11 cellular contexts compared by ENCODE assay signal in genomic region chr2:40332096-40332826, GRCh38.
DNase-seq lines count a peak whose midpoint lies in the region; TF ChIP-seq lines count a peak whose summit lies in the region.
"Had no signal": no experiment of that assay in that cellular context is flagged by ENCODE, and none has a peak within 500 bp of the region (broad histone marks: within the 10 kb centered on the region; RNA-seq: fewer than 3 reads in every experiment).

No MANE protein-coding gene starts in this region.

- TF ChIP-seq CTCF in epithelial cell of esophagus (IDR thresholded peaks at IDR 0.05; ENCODE audit: insufficient read depth, low read depth, low read length, missing control alignments): no peak

- no peaks in the 10 kb centered on the region for H3K27me3 ChIP-seq in H7 (ENCODE audit: control insufficient read depth, insufficient read depth, low read length)

- H3K36me3 ChIP-seq in H7 (replicated peaks; ENCODE audit: control insufficient read depth, insufficient read depth, low read length): no peaks in the 10 kb centered on the region

- H3K4me3 ChIP-seq in epithelial cell of esophagus (ENCODE audit: low read length): no peak overlapping the region
- H3K4me3 ChIP-seq in H7 (ENCODE audit: insufficient read depth, low read depth, low read length): no peak overlapping the region

- DNase-seq in GM03348 (ENCODE audit: low spot score) (peak; percentile 9), NCI-H446 (lab: John Stamatoyannopoulos, UW) (peak; percentile 20 to 68), epithelial cell of esophagus (ENCODE audit: low read depth) (peak; percentile 81), pons (ENCODE audit: low spot score) (peak; percentile 8), H7 (no peak), DMS53 (lab: John Stamatoyannopoulos, UW) (no peak), ecto neural progenitor cell (ENCODE audit: low spot score) (no peak), NCI-H128 (lab: John Stamatoyannopoulos, UW; ENCODE audit: unreplicated experiment) (no peak)
- DNase-seq: GOT3, hippocampal formation, retina had no signal

Comparison
In these comparisons a context has a peak if more than half of its experiments do, and no peak if none do; other contexts are left out.
1. DNase-seq: peak in GM03348 (single experiment), NCI-H446 (2 of 2), epithelial cell of esophagus (single experiment) and pons (single experiment); none in H7 (single experiment), DMS53 (single experiment), ecto neural progenitor cell (single experiment) and NCI-H128 (single experiment).